ENCODE assay signal across 1 cellular context in genomic region chr4:174669278-174669677, GRCh38.
TF ChIP-seq lines count a peak whose summit lies in the region.

No MANE protein-coding gene starts in this region.

TF ChIP-seq in K562, 482 proteins besides CTCF, POLR2A, EP300 and RAD21 (continued from another document):
- peak in 1 of 2 experiments; percentile 24; a peak in 1 of 4 replicates for TF ChIP-seq TRIM24 (IDR thresholded peaks at IDR 0.05)
- TF ChIP-seq FOSL1 (tag; conservative IDR thresholded peaks at IDR 0.05): peak; percentile 83
- no peak for TF ChIP-seq MITF (IDR thresholded peaks at IDR 0.05)
- peak; percentile 57; the same call in 1 of the 2 replicates for TF ChIP-seq TEAD4 (IDR thresholded peaks at IDR 0.05; ENCODE audit: low read length)
- TF ChIP-seq TEAD4 (CRISPR knock-in tag; IDR thresholded peaks at IDR 0.05; ENCODE audit: borderline replicate concordance): no peak
TF ChIP-seq in K562: peak in this region for 10.
